26 cellular contexts compared by ENCODE assay signal in the genomic region with DNA sequence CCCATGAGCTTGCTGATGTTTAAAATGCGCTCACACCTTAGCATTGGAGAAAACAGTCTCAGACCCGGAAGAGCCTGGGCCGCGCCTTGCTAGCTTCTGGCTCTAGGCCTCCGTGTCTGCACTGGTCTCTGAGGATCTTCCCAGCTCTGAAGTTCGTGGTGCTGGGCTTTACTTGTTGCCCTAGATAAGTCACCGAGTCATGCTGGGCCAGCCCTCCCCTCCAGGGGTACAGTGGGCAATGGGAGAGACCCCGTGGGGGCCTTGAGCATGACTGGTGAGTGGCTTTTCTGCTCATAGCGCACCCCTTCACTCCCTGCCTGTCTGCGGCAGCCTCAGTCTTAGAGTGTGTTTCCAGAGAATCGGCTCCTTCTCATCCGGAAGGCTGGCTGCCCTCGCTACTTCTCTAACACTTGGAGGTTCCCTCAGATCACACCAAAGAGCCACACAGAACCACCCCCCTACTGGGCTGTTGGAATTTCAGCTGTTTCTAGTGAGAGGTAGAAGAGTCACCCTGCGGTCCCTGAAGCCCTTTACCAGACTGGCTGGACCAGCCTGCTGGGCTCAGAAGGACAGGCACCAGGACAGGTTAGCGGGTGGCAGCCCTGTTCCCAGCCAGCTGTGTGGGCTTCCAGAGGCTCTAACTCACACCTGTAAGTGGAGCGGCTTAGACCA. TPM values are rescaled to one million over a fixed set of nuclear protein-coding genes. Genes with fewer than 3 reads are reported as not detected.
"Had no signal": no experiment of that assay in that cellular context is flagged by ENCODE, and none has a peak within 500 bp of the region (broad histone marks: within the 10 kb centered on the region; RNA-seq: fewer than 3 reads in every experiment).

No MANE protein-coding gene starts in this region.

- ATAC-seq: activated CD4-positive, CD25-positive, alpha-beta regulatory T cell treated with anti-CD3 and anti-CD28 coated beads, Interleukin-2, amount 50 U/mL, for 24 hours; activated CD8-positive, alpha-beta memory T cell treated with anti-CD3 and anti-CD28 coated beads, Interleukin-2, amount 10 ng/mL, durations not matched to agents 7 days and 5 days; activated CD8-positive, alpha-beta T cell treated with anti-CD3 and anti-CD28 coated beads for 36 hours; activated naive CD4-positive, alpha-beta T cell treated with anti-CD3 and anti-CD28 coated beads, Interleukin-2, amount 50 U/mL, for 72 hours; effector memory CD8-positive, alpha-beta T cell; gastrocnemius medialis; naive thymus-derived CD8-positive, alpha-beta T cell; sciatic nerve; stimulated activated naive B cell treated with anti-CD40 and anti-IgM and Interleukin-4, amounts not matched to agents 10 μg/mL and 1 μg/mL and 100 μg/mL, for 72 hours had no signal

- H3K4me3 Mint-ChIP-seq: activated CD4-positive, alpha-beta T cell treated with anti-CD3 and anti-CD28 coated beads, Interleukin-2, amount 10 ng/mL, durations not matched to agents 7 days and 5 days; activated CD8-positive, alpha-beta memory T cell treated with anti-CD3 and anti-CD28 coated beads, Interleukin-2, amount 10 ng/mL, durations not matched to agents 7 days and 5 days; activated CD8-positive, alpha-beta T cell treated with anti-CD3 and anti-CD28 coated beads for 36 hours; activated T-helper 1 cell treated with anti-CD3 and anti-CD28 coated beads, Interleukin-12 subunit alpha, Interleukin-12 subunit beta, Interleukin-2, Interleukin-4 antibody, amounts not matched to agents 30 ng/mL and 10 ng/mL and 1 ng/mL, durations not matched to agents 14 hours and 24 hours and 36 hours; central memory CD8-positive, alpha-beta T cell; effector memory CD8-positive, alpha-beta T cell; naive thymus-derived CD8-positive, alpha-beta T cell; stimulated activated naive B cell treated with anti-CD40 and anti-IgM and Interleukin-4, amounts not matched to agents 10 μg/mL and 1 μg/mL and 100 μg/mL, for 72 hours had no signal

- H3K9me3 ChIP-seq: adrenal gland, colonic mucosa, esophagus squamous epithelium, gastrocnemius medialis, transverse colon, uterus had no signal

- H3K4me1 Mint-ChIP-seq: activated CD4-positive, alpha-beta T cell treated with anti-CD3 and anti-CD28 coated beads, Interleukin-2, amount 10 ng/mL, durations not matched to agents 7 days and 5 days; activated CD8-positive, alpha-beta memory T cell treated with anti-CD3 and anti-CD28 coated beads, Interleukin-2, amount 10 ng/mL, durations not matched to agents 7 days and 5 days; central memory CD8-positive, alpha-beta T cell had no signal

- H3K36me3 ChIP-seq: adrenal gland, colonic mucosa, gastrocnemius medialis, transverse colon, uterus had no signal

- DNase-seq: activated CD4-positive, alpha-beta T cell treated with anti-CD3 and anti-CD28 coated beads, Interleukin-2, amount 10 ng/mL, durations not matched to agents 7 days and 5 days; activated CD8-positive, alpha-beta memory T cell treated with anti-CD3 and anti-CD28 coated beads, Interleukin-2, amount 10 ng/mL, durations not matched to agents 7 days and 5 days; activated CD8-positive, alpha-beta T cell treated with anti-CD3 and anti-CD28 coated beads for 36 hours; activated gamma-delta T cell treated with Interleukin-2 at 50 U/mL for 16 hours; activated T-cell treated with anti-CD3 and anti-CD28 coated beads for 4 hours; adrenal gland; colonic mucosa; effector memory CD8-positive, alpha-beta T cell; esophagus squamous epithelium; gastrocnemius medialis; hypothalamus; mesendoderm; naive thymus-derived CD8-positive, alpha-beta T cell; posterior cingulate gyrus; stimulated activated CD4-positive, alpha-beta T cell treated with anti-CD3 and anti-CD28 coated beads, Interleukin-15, amount 100 ng/mL, for 24 hours; stimulated activated naive B cell treated with anti-CD40 and anti-IgM and Interleukin-4, amounts not matched to agents 10 μg/mL and 1 μg/mL and 100 μg/mL, for 72 hours; transverse colon; uterus had no signal

- H3K27ac Mint-ChIP-seq: activated CD4-positive, alpha-beta T cell treated with anti-CD3 and anti-CD28 coated beads, Interleukin-2, amount 10 ng/mL, durations not matched to agents 7 days and 5 days; activated CD8-positive, alpha-beta memory T cell treated with anti-CD3 and anti-CD28 coated beads, Interleukin-2, amount 10 ng/mL, durations not matched to agents 7 days and 5 days; activated CD8-positive, alpha-beta T cell treated with anti-CD3 and anti-CD28 coated beads for 36 hours; activated naive CD4-positive, alpha-beta T cell treated with anti-CD3 and anti-CD28 coated beads, Interleukin-2, amount 50 U/mL, for 72 hours; activated T-helper 1 cell treated with anti-CD3 and anti-CD28 coated beads, Interleukin-12 subunit alpha, Interleukin-12 subunit beta, Interleukin-2, Interleukin-4 antibody, amounts not matched to agents 30 ng/mL and 10 ng/mL and 1 ng/mL, durations not matched to agents 14 hours and 24 hours and 36 hours; effector memory CD8-positive, alpha-beta T cell; naive thymus-derived CD8-positive, alpha-beta T cell; stimulated activated naive B cell treated with anti-CD40 and anti-IgM and Interleukin-4, amounts not matched to agents 10 μg/mL and 1 μg/mL and 100 μg/mL, for 72 hours had no signal

- H3K9me3 Mint-ChIP-seq: activated CD4-positive, alpha-beta T cell treated with anti-CD3 and anti-CD28 coated beads, Interleukin-2, amount 10 ng/mL, durations not matched to agents 7 days and 5 days; activated CD8-positive, alpha-beta T cell treated with anti-CD3 and anti-CD28 coated beads for 36 hours; activated naive CD4-positive, alpha-beta T cell treated with anti-CD3 and anti-CD28 coated beads, Interleukin-2, amount 50 U/mL, for 72 hours; activated T-helper 1 cell treated with anti-CD3 and anti-CD28 coated beads, Interleukin-12 subunit alpha, Interleukin-12 subunit beta, Interleukin-2, Interleukin-4 antibody, amounts not matched to agents 30 ng/mL and 10 ng/mL and 1 ng/mL, durations not matched to agents 14 hours and 24 hours and 36 hours; central memory CD8-positive, alpha-beta T cell; effector memory CD8-positive, alpha-beta T cell; naive thymus-derived CD8-positive, alpha-beta T cell; stimulated activated naive B cell treated with anti-CD40 and anti-IgM and Interleukin-4, amounts not matched to agents 10 μg/mL and 1 μg/mL and 100 μg/mL, for 72 hours had no signal

- H3K4me1 ChIP-seq: colonic mucosa had no signal

- H3K36me3 Mint-ChIP-seq: activated CD8-positive, alpha-beta memory T cell treated with anti-CD3 and anti-CD28 coated beads, Interleukin-2, amount 10 ng/mL, durations not matched to agents 7 days and 5 days; activated naive CD4-positive, alpha-beta T cell treated with anti-CD3 and anti-CD28 coated beads, Interleukin-2, amount 50 U/mL, for 72 hours; naive thymus-derived CD8-positive, alpha-beta T cell; stimulated activated naive B cell treated with anti-CD40 and anti-IgM and Interleukin-4, amounts not matched to agents 10 μg/mL and 1 μg/mL and 100 μg/mL, for 72 hours had no signal

- H3K27ac ChIP-seq: adrenal gland, colonic mucosa, dorsolateral prefrontal cortex, esophagus squamous epithelium, gastrocnemius medialis, transverse colon, uterus had no signal

- H3K27me3 ChIP-seq: adrenal gland, colonic mucosa, esophagus squamous epithelium, gastrocnemius medialis, transverse colon, uterus had no signal

- H3K4me3 ChIP-seq: adrenal gland, colonic mucosa, dorsolateral prefrontal cortex, esophagus squamous epithelium, gastrocnemius medialis, smooth muscle cell, transverse colon, uterus had no signal

RNA-seq across cellular contexts. Expression of gene ALDH1A3, which starts 17.7 kb away (rescaled TPM):
- total RNA-seq: activated CD4-positive, alpha-beta T cell treated with anti-CD3 and anti-CD28 coated beads, Interleukin-2, amount 10 ng/mL, durations not matched to agents 7 days and 5 days; activated CD8-positive, alpha-beta memory T cell treated with anti-CD3 and anti-CD28 coated beads, Interleukin-2, amount 10 ng/mL, durations not matched to agents 7 days and 5 days; activated CD8-positive, alpha-beta T cell treated with anti-CD3 and anti-CD28 coated beads for 36 hours; activated naive CD4-positive, alpha-beta T cell treated with anti-CD3 and anti-CD28 coated beads, Interleukin-2, amount 50 U/mL, for 72 hours; activated T-helper 1 cell treated with anti-CD3 and anti-CD28 coated beads, Interleukin-12 subunit alpha, Interleukin-12 subunit beta, Interleukin-2, Interleukin-4 antibody, amounts not matched to agents 30 ng/mL and 10 ng/mL and 1 ng/mL, durations not matched to agents 14 hours and 24 hours and 36 hours; naive thymus-derived CD8-positive, alpha-beta T cell; T-helper 2 cell treated with Interferon-gamma antibody and Interleukin-4, amounts not matched to agents 100 ng/mL and 5 ng/mL, for 36 hours had no signal
